8 cellular contexts compared by ENCODE assay signal in genomic region chr4:169270810-169271691, GRCh38.
DNase-seq lines count a peak whose midpoint lies in the region; ATAC-seq lines count a peak whose summit lies in the region.

Gene SH3RF1 (minus strand): TSS chr4:169270956. CDS start chr4:169269212, 1,744 bp downstream.

- peak within 1 kb of the TSS; percentile 92 for H3K9ac ChIP-seq in rectal smooth muscle tissue (ENCODE audit: low read length)

- peak within 1 kb of the TSS; percentile 75 for H3K27ac ChIP-seq in rectal smooth muscle tissue (ENCODE audit: low read depth, low read length)

- no peaks in the 10 kb centered on the region for H3K27me3 ChIP-seq in rectal smooth muscle tissue (ENCODE audit: control insufficient read depth, insufficient read depth, low read length)

- peaks cover 6% of the 10 kb centered on the region for H3K4me1 ChIP-seq in rectal smooth muscle tissue (ENCODE audit: control insufficient read depth, insufficient read depth, low read length)

- H3K4me3 ChIP-seq in rectal smooth muscle tissue (ENCODE audit: low read length) = peak within 1 kb of the TSS; percentile 94

- peak; percentile 90 for DNase-seq in ELR (ENCODE audit: low read depth)
- DNase-seq in OCI-M1 (lab: John Stamatoyannopoulos, UW) = peak; percentile 83
- peak; percentile 95 for DNase-seq in astrocyte of the hippocampus (ENCODE audit: low read depth, low spot score)
- peak; percentile 71 to 83 for DNase-seq in hippocampal formation (lab: John Stamatoyannopoulos, UW)
- DNase-seq in NCI-H187 treated with DMSO at 0.1 percent for 48 hours (lab: John Stamatoyannopoulos, UW) = no peak

- ATAC-seq in GM19468 (IDR thresholded peaks at IDR 0.05; ENCODE audit: extremely low read depth, unreplicated experiment) (peak; percentile 55), HG03565 (IDR thresholded peaks at IDR 0.05; ENCODE audit: unreplicated experiment) (peak; percentile 28)

- H3K36me3 ChIP-seq in rectal smooth muscle tissue (ENCODE audit: control insufficient read depth, insufficient read depth, low read length) = no peaks in the 10 kb centered on the region
